Comparison of ENCODE assay signal across 1 cellular context in genomic region chr1:27959792-27960603, GRCh38.
A peak's percentile ranks its signal among the peaks of the same experiment; 100 is the strongest.
TF ChIP-seq lines count a peak whose summit lies in the region.

Gene XKR8 (plus strand): TSS chr1:27959973. CDS start chr1:27960070, 97 bp downstream.

TF ChIP-seq in WTC11, 78 proteins besides CTCF, POLR2A, EP300 and RAD21 (continued from another document and continues in another):
- TF ChIP-seq E2F1 (CRISPR knock-in tag; IDR thresholded peaks at IDR 0.05), result no peak
- no peak for TF ChIP-seq KAT7 (CRISPR knock-in tag; IDR thresholded peaks at IDR 0.05; ENCODE audit: borderline replicate concordance)
- TF ChIP-seq ZNF532 (CRISPR knock-in tag; IDR thresholded peaks at IDR 0.05; ENCODE audit: borderline replicate concordance), result no peak
- TF ChIP-seq ZNF263 (CRISPR knock-in tag; IDR thresholded peaks at IDR 0.05; ENCODE audit: low read depth), result no peak
- TF ChIP-seq NFE2L1 (CRISPR knock-in tag; IDR thresholded peaks at IDR 0.05), result peak; percentile 82
- TF ChIP-seq ZNF512 (CRISPR knock-in tag; IDR thresholded peaks at IDR 0.05; ENCODE audit: borderline replicate concordance), result no peak
- TF ChIP-seq USF1 (CRISPR knock-in tag; IDR thresholded peaks at IDR 0.05), result no peak
- TF ChIP-seq AR (CRISPR knock-in tag; IDR thresholded peaks at IDR 0.05), result no peak
- no peak for TF ChIP-seq OVOL2 (CRISPR knock-in tag; IDR thresholded peaks at IDR 0.05; ENCODE audit: borderline replicate concordance)
- TF ChIP-seq PREB (CRISPR knock-in tag; IDR thresholded peaks at IDR 0.05; ENCODE audit: borderline replicate concordance), result no peak
- TF ChIP-seq TEAD1 (CRISPR knock-in tag; IDR thresholded peaks at IDR 0.05), result 0 out of 2 replicates have a peak, but pooled peaks have one; percentile 5
- TF ChIP-seq NFATC4 (CRISPR knock-in tag; IDR thresholded peaks at IDR 0.05), result no peak
- no peak for TF ChIP-seq ZNF423 (CRISPR knock-in tag; IDR thresholded peaks at IDR 0.05)
- TF ChIP-seq SOX15 (CRISPR knock-in tag; IDR thresholded peaks at IDR 0.05), result no peak
- 0 out of 2 replicates have a peak, but pooled peaks have one; percentile 7 for TF ChIP-seq FOXP4 (CRISPR knock-in tag; IDR thresholded peaks at IDR 0.05)
- no peak; the same call in 1 of the 2 replicates for TF ChIP-seq CREB1 (CRISPR knock-in tag; IDR thresholded peaks at IDR 0.05)
- no peak for TF ChIP-seq ESRRA (CRISPR knock-in tag; IDR thresholded peaks at IDR 0.05; ENCODE audit: borderline replicate concordance)
- TF ChIP-seq PRRX2 (CRISPR knock-in tag; IDR thresholded peaks at IDR 0.05), result no peak
- no peak for TF ChIP-seq CREM (CRISPR knock-in tag; IDR thresholded peaks at IDR 0.05)
- no peak for TF ChIP-seq ZNF121 (CRISPR knock-in tag; IDR thresholded peaks at IDR 0.05)
- TF ChIP-seq ARID4B (CRISPR knock-in tag; IDR thresholded peaks at IDR 0.05; ENCODE audit: borderline replicate concordance), result peak; percentile 71
- no peak for TF ChIP-seq PRDM15 (CRISPR knock-in tag; IDR thresholded peaks at IDR 0.05)
- no peak; the same call in 1 of the 2 replicates for TF ChIP-seq CBFB (CRISPR knock-in tag; IDR thresholded peaks at IDR 0.05; ENCODE audit: low read depth)
- TF ChIP-seq TP53 (CRISPR knock-in tag; IDR thresholded peaks at IDR 0.05), result no peak
- TF ChIP-seq E2F5 (CRISPR knock-in tag; IDR thresholded peaks at IDR 0.05), result peak; percentile 84
